In genomic region chr4:153655928-153656327, GRCh38 we compare ENCODE assay signal across 16 cellular contexts. TPM values are rescaled to one million over a fixed set of nuclear protein-coding genes. Genes with fewer than 3 reads are reported as not detected.
DNase-seq lines count a peak whose midpoint lies in the region; ATAC-seq, FAIRE-seq and TF ChIP-seq lines count a peak whose summit lies in the region.
"Had no signal": no experiment of that assay in that cellular context is flagged by ENCODE, and none has a peak within 500 bp of the region (broad histone marks: within the 10 kb centered on the region; RNA-seq: fewer than 3 reads in every experiment).

No MANE protein-coding gene starts in this region.

- H3K4me1 Mint-ChIP-seq in CD14-positive monocyte: peaks cover 89% of the 10 kb centered on the region
- peaks cover 3% of the 10 kb centered on the region for H3K4me1 Mint-ChIP-seq in neural progenitor cell
- peaks cover 22% of the 10 kb centered on the region for H3K4me1 Mint-ChIP-seq in activated CD4-positive, alpha-beta memory T cell treated with anti-CD3 and anti-CD28 coated beads, Interleukin-2, amount 10 ng/mL, durations not matched to agents 7 days and 5 days
- H3K4me1 Mint-ChIP-seq: mesothelial cell of epicardium had no signal

- no peaks in the 10 kb centered on the region for H3K79me2 ChIP-seq in neural progenitor cell (ENCODE audit: low read depth)

- peaks cover 5% of the 10 kb centered on the region for H3F3A ChIP-seq in neural progenitor cell (ENCODE audit: low read depth)

- ATAC-seq in Right ventricle myocardium superior (ENCODE audit: poor library complexity): peak; percentile 66
- ATAC-seq: stimulated activated naive B cell treated with anti-CD40 and anti-IgM and Interleukin-4, amounts not matched to agents 10 μg/mL and 1 μg/mL and 100 μg/mL, for 72 hours had no signal

- TF ChIP-seq POLR2A in H54 (IDR thresholded peaks at IDR 0.05; ENCODE audit: low read depth, low read length): no peak
- TF ChIP-seq POLR2A in erythroblast (IDR thresholded peaks at IDR 0.05; ENCODE audit: low read length): no peak

- H3K4me1 ChIP-seq in adipocyte (ENCODE audit: control insufficient read depth, insufficient read depth, low read length) (peaks cover 29% of the 10 kb centered on the region), neural progenitor cell (peaks cover 4% of the 10 kb centered on the region)

- no peaks in the 10 kb centered on the region for H4K20me1 ChIP-seq in neural progenitor cell (ENCODE audit: low read depth)

- H2AFZ ChIP-seq in neural progenitor cell (replicated peaks): no peak overlapping the region

- CTCF ChIA-PET in activated CD4-positive, alpha-beta memory T cell treated with anti-CD3 and anti-CD28 coated beads, Interleukin-2, amount 10 ng/mL, durations not matched to agents 7 days and 5 days (lab: Charles Lee): interaction anchor here (1.0 to 2.3 kb wide), 2 partner anchors 11 to 86 kb away, joined by 3 to 9 read pairs; no protein-coding TSS in a partner anchor

- peak; percentile 81 for DNase-seq in CD14-positive monocyte (ENCODE audit: low spot score)
- DNase-seq in adipocyte (ENCODE audit: low read depth): peak; percentile 79
- peak; percentile 70 for DNase-seq in Right ventricle myocardium superior
- DNase-seq in pons (ENCODE audit: low spot score): peak; percentile 59
- DNase-seq in H54 (ENCODE audit: insufficient read length, low spot score): no peak
- DNase-seq in neural progenitor cell (ENCODE audit: low spot score): no peak
- DNase-seq in activated CD4-positive, alpha-beta memory T cell treated with anti-CD3 and anti-CD28 coated beads, Interleukin-2, amount 10 ng/mL, durations not matched to agents 7 days and 5 days: no peak
- DNase-seq in erythroblast (lab: John Stamatoyannopoulos, UW): no peak
- DNase-seq: activated T-cell treated with anti-CD3 and anti-CD28 coated beads for 4 hours; glutamatergic neuron; stimulated activated naive B cell treated with anti-CD40 and anti-IgM and Interleukin-4, amounts not matched to agents 10 μg/mL and 1 μg/mL and 100 μg/mL, for 72 hours had no signal

- no peak overlapping the region for H3K4me2 ChIP-seq in neural progenitor cell

- no peak for FAIRE-seq in H54 (lab: Jason Lieb, UNC)
- FAIRE-seq: RCC 7860 had no signal

- H3K27me3 ChIP-seq in adipocyte (replicated peaks; ENCODE audit: control insufficient read depth, insufficient read depth, low read length): peaks cover 4% of the 10 kb centered on the region
- no peaks in the 10 kb centered on the region for H3K27me3 ChIP-seq in neural progenitor cell

- POLR2A ChIA-PET in activated CD4-positive, alpha-beta memory T cell treated with anti-CD3 and anti-CD28 coated beads, Interleukin-2, amount 10 ng/mL, durations not matched to agents 7 days and 5 days (lab: Charles Lee): no interaction called here

- peaks cover 9 to 15% of the 10 kb centered on the region in 2 donors for H3K36me3 Mint-ChIP-seq in CD14-positive monocyte
- no peaks in the 10 kb centered on the region for H3K36me3 Mint-ChIP-seq in neural progenitor cell
- no peaks in the 10 kb centered on the region for H3K36me3 Mint-ChIP-seq in activated CD4-positive, alpha-beta memory T cell treated with anti-CD3 and anti-CD28 coated beads, Interleukin-2, amount 10 ng/mL, durations not matched to agents 7 days and 5 days (ENCODE audit: low read depth)
- H3K36me3 Mint-ChIP-seq: IgD-negative memory B cell; mesothelial cell of epicardium; stimulated activated naive B cell treated with anti-CD40 and anti-IgM and Interleukin-4, amounts not matched to agents 10 μg/mL and 1 μg/mL and 100 μg/mL, for 72 hours had no signal

- no peak overlapping the region for H3K9ac ChIP-seq in adipocyte (ENCODE audit: low read length)
- H3K9ac ChIP-seq in neural progenitor cell: no peak overlapping the region

- H3K27ac Mint-ChIP-seq in CD14-positive monocyte (peak overlapping the region; percentile 95 to 99 (median 99)), neural progenitor cell (no peak overlapping the region)
- no peak overlapping the region for H3K27ac Mint-ChIP-seq in activated CD4-positive, alpha-beta memory T cell treated with anti-CD3 and anti-CD28 coated beads, Interleukin-2, amount 10 ng/mL, durations not matched to agents 7 days and 5 days
- H3K27ac Mint-ChIP-seq: mesothelial cell of epicardium; stimulated activated naive B cell treated with anti-CD40 and anti-IgM and Interleukin-4, amounts not matched to agents 10 μg/mL and 1 μg/mL and 100 μg/mL, for 72 hours had no signal

- H3K27ac ChIP-seq in neural progenitor cell: no peak overlapping the region

- H3K4me3 ChIP-seq in adipocyte (ENCODE audit: low read length) (no peak overlapping the region), neural progenitor cell (no peak overlapping the region)

- H3K4me3 Mint-ChIP-seq in CD14-positive monocyte: peak overlapping the region; percentile 76 to 92
- no peak overlapping the region for H3K4me3 Mint-ChIP-seq in neural progenitor cell
- H3K4me3 Mint-ChIP-seq in activated CD4-positive, alpha-beta memory T cell treated with anti-CD3 and anti-CD28 coated beads, Interleukin-2, amount 10 ng/mL, durations not matched to agents 7 days and 5 days: no peak overlapping the region
- H3K4me3 Mint-ChIP-seq: central memory CD8-positive, alpha-beta T cell; IgD-negative memory B cell; mesothelial cell of epicardium; stimulated activated naive B cell treated with anti-CD40 and anti-IgM and Interleukin-4, amounts not matched to agents 10 μg/mL and 1 μg/mL and 100 μg/mL, for 72 hours had no signal

- intact Hi-C loops in CD14-positive monocyte (cut with micrococcal nuclease) (no loop called here), Right ventricle myocardium superior (cut with DNase I) (no loop called here)

- no peak for TF ChIP-seq CTCF in CD14-positive monocyte (IDR thresholded peaks at IDR 0.05)
- TF ChIP-seq CTCF in neural progenitor cell (IDR thresholded peaks at IDR 0.05): no peak

- H3K9me3 ChIP-seq in adipocyte (ENCODE audit: control insufficient read depth, low read length) (no peaks in the 10 kb centered on the region), neural progenitor cell (ENCODE audit: low read depth) (no peaks in the 10 kb centered on the region)

- peaks cover 0 to 4% (median 2%) of the 10 kb centered on the region in 3 donors for H3K27me3 Mint-ChIP-seq in CD14-positive monocyte (ENCODE audit: low read depth in 3 of 3)
- peaks cover 6% of the 10 kb centered on the region for H3K27me3 Mint-ChIP-seq in neural progenitor cell (ENCODE audit: insufficient read depth, low read depth)
- peaks cover 8% of the 10 kb centered on the region for H3K27me3 Mint-ChIP-seq in activated CD4-positive, alpha-beta memory T cell treated with anti-CD3 and anti-CD28 coated beads, Interleukin-2, amount 10 ng/mL, durations not matched to agents 7 days and 5 days
- H3K27me3 Mint-ChIP-seq: IgD-negative memory B cell had no signal

- H3K9me3 Mint-ChIP-seq in CD14-positive monocyte (peaks cover 0 to 1% (median 0%) of the 10 kb centered on the region in 7 donors), neural progenitor cell (no peaks in the 10 kb centered on the region)
- H3K9me3 Mint-ChIP-seq in activated CD4-positive, alpha-beta memory T cell treated with anti-CD3 and anti-CD28 coated beads, Interleukin-2, amount 10 ng/mL, durations not matched to agents 7 days and 5 days: no peaks in the 10 kb centered on the region
- H3K9me3 Mint-ChIP-seq: central memory CD8-positive, alpha-beta T cell; IgD-negative memory B cell; mesothelial cell of epicardium; stimulated activated naive B cell treated with anti-CD40 and anti-IgM and Interleukin-4, amounts not matched to agents 10 μg/mL and 1 μg/mL and 100 μg/mL, for 72 hours had no signal

- H3K36me3 ChIP-seq in adipocyte (ENCODE audit: control insufficient read depth, insufficient read depth, low read length, severe bottlenecking) (no peaks in the 10 kb centered on the region), neural progenitor cell (no peaks in the 10 kb centered on the region)

RNA-seq across cellular contexts. Expression of gene TLR2, which starts 28.2 kb away (rescaled TPM):
- 100 to 1,000 TPM; 133 to 162 TPM for polyA plus RNA-seq in CD14-positive monocyte
- 3.5 TPM for total RNA-seq in Right ventricle myocardium superior
- 0.22 and 0.34 TPM in 2 replicates for total RNA-seq in neural progenitor cell (ENCODE audit: low replicate concordance)
- 1 to 10 TPM; 1.1 to 1.3 TPM for total RNA-seq in activated CD4-positive, alpha-beta memory T cell treated with anti-CD3 and anti-CD28 coated beads, Interleukin-2, amount 10 ng/mL, durations not matched to agents 7 days and 5 days
- total RNA-seq: G401 had no signal

Comparison
In these comparisons a context has a peak if more than half of its experiments do, and no peak if none do; other contexts are left out.
1. DNase-seq: peak in CD14-positive monocyte (single experiment), adipocyte (single experiment), Right ventricle myocardium superior (single experiment) and pons (single experiment); none in H54 (single experiment), neural progenitor cell (single experiment), activated CD4-positive, alpha-beta memory T cell treated with anti-CD3 and anti-CD28 coated beads, Interleukin-2, amount 10 ng/mL, durations not matched to agents 7 days and 5 days (single experiment) and erythroblast (0 of 2).
2. H3K27ac Mint-ChIP-seq: peak in CD14-positive monocyte (7 of 7); none in neural progenitor cell (single experiment) and activated CD4-positive, alpha-beta memory T cell treated with anti-CD3 and anti-CD28 coated beads, Interleukin-2, amount 10 ng/mL, durations not matched to agents 7 days and 5 days (single experiment).
3. H3K4me3 Mint-ChIP-seq: peak in CD14-positive monocyte (2 of 2); none in neural progenitor cell (single experiment) and activated CD4-positive, alpha-beta memory T cell treated with anti-CD3 and anti-CD28 coated beads, Interleukin-2, amount 10 ng/mL, durations not matched to agents 7 days and 5 days (single experiment).